ENCODE assay signal across 19 cellular contexts in genomic region chr12:109346920-109347319, GRCh38. TPM values are rescaled to one million over a fixed set of nuclear protein-coding genes. Genes with fewer than 3 reads are reported as not detected.
DNase-seq lines count a peak whose midpoint lies in the region; ATAC-seq, FAIRE-seq and TF ChIP-seq lines count a peak whose summit lies in the region.
"Had no signal": no experiment of that assay in that cellular context is flagged by ENCODE, and none has a peak within 500 bp of the region (broad histone marks: within the 10 kb centered on the region; RNA-seq: fewer than 3 reads in every experiment).

No MANE protein-coding gene starts in this region.

- peaks cover 2% of the 10 kb centered on the region; the same call in 1 of the 2 replicates for H3K9me3 ChIP-seq in K562 (replicated peaks; ENCODE audit: control insufficient read depth, insufficient read depth, low read depth, low read length)
- H3K9me3 ChIP-seq in uterus: no peaks in the 10 kb centered on the region
- H3K9me3 ChIP-seq: body of pancreas, testis had no signal

- H3K36me3 ChIP-seq in K562 (ENCODE audit: control insufficient read depth, insufficient read depth, low read length): no peaks in the 10 kb centered on the region
- H3K36me3 ChIP-seq in uterus: no peaks in the 10 kb centered on the region

- BruUV-seq in K562 (replicated peaks; lab: Mats Ljungman, UMichigan): no TSS peak

- H3K9ac ChIP-seq in K562 (ENCODE audit: insufficient read depth in 1 of 2, low read depth in 2 of 2, low read length in 2 of 2): no peak overlapping the region

- 0 out of 2 replicates have a peak overlapping the region, but pooled peaks have one; percentile 9 for H3K4me2 ChIP-seq in K562 (ENCODE audit: insufficient read depth, low read length)

- intact Hi-C loops in K562 (cut with micrococcal nuclease): no loop called here
- intact Hi-C loops in uterus (cut with DNase I; ENCODE audit: low total_unique reads): no loop called here

- H4K20me1 ChIP-seq in K562 (replicated peaks; ENCODE audit: control insufficient read depth, insufficient read depth, low read length): no peaks in the 10 kb centered on the region

- H3K27me3 ChIP-seq in K562 (ENCODE audit: control insufficient read depth in 2 of 2, insufficient read depth in 2 of 2, low read length in 2 of 2) (peaks cover 0 to under 1% of the 10 kb centered on the region in 2 experiments; a peak in 3 of 5 replicates), uterus (no peaks in the 10 kb centered on the region)
- H3K27me3 ChIP-seq: body of pancreas, testis had no signal

- in situ Hi-C loops in K562 (cut with MboI): no loop called here

- no peaks in the 10 kb centered on the region for H3K9me1 ChIP-seq in K562 (ENCODE audit: control insufficient read depth, insufficient read depth, low read length)

- TF ChIP-seq RAD21 in K562 (CRISPR knock-in tag; conservative IDR thresholded peaks at IDR 0.05 in 1 of 2, IDR thresholded peaks at IDR 0.05 in 1 of 2): peak in 1 of 2 experiments; percentile 3; a peak in 1 of 4 replicates

- WGBS in K562 (ENCODE audit: insufficient coverage, low coverage, missing lambda C conversion rate): 29% methylated on average over 3 of the region's 3 CpGs

- no peaks in the 10 kb centered on the region for H3K9me3 Mint-ChIP-seq in activated naive CD8-positive, alpha-beta T cell treated with anti-CD3 and anti-CD28 coated beads, Interleukin-2, amount 50 U/mL, for 24 hours
- H3K9me3 Mint-ChIP-seq in activated naive CD8-positive, alpha-beta T cell treated with anti-CD3 and anti-CD28 coated beads for 36 hours: peaks cover 1% of the 10 kb centered on the region
- H3K9me3 Mint-ChIP-seq in HFFc6 (no peaks in the 10 kb centered on the region), progenitor cell of endocrine pancreas (ENCODE audit: low read depth) (peaks cover 10% of the 10 kb centered on the region)

- peak; percentile 6 for DNase-seq in activated naive CD8-positive, alpha-beta T cell treated with anti-CD3 and anti-CD28 coated beads, Interleukin-2, amount 50 U/mL, for 24 hours
- no peak for DNase-seq in activated naive CD8-positive, alpha-beta T cell treated with anti-CD3 and anti-CD28 coated beads for 36 hours
- DNase-seq in HFFc6: no peak
- peak in 3 of 4 experiments; percentile 10 to 21 (median 13) for DNase-seq in K562 (ENCODE audit: extremely low read depth in 1 of 4, low spot score in 3 of 4)
- no peak for DNase-seq in progenitor cell of endocrine pancreas (ENCODE audit: low spot score, unreplicated experiment)
- no peak for DNase-seq in uterus
- no peak for DNase-seq in central memory CD4-positive, alpha-beta T cell
- DNase-seq: activated gamma-delta T cell treated with Interleukin-2 at 50 U/mL for 16 hours, body of pancreas, DMS79, foreskin melanocyte, NCI-H1694, NCI-H510A, occipital lobe, RPMI8226, testis had no signal

- POLR2A ChIA-PET in K562 (lab: Yijun Ruan, JAX): interaction anchor here (0.9 kb wide), 1 partner anchor 9 kb away, joined by 3 read pairs; no protein-coding TSS in a partner anchor

- ATAC-seq in activated naive CD8-positive, alpha-beta T cell treated with anti-CD3 and anti-CD28 coated beads, Interleukin-2, amount 50 U/mL, for 24 hours: no peak
- peak; percentile 76 for ATAC-seq in K562
- ATAC-seq in GM18909 (IDR thresholded peaks at IDR 0.05; ENCODE audit: poor library complexity, unreplicated experiment): no peak
- ATAC-seq: body of pancreas had no signal

- no peaks in the 10 kb centered on the region for H3K79me2 ChIP-seq in K562 (ENCODE audit: control insufficient read depth, insufficient read depth, low read length)

- no peak overlapping the region for H3K4me3 Mint-ChIP-seq in activated naive CD8-positive, alpha-beta T cell treated with anti-CD3 and anti-CD28 coated beads, Interleukin-2, amount 50 U/mL, for 24 hours
- no peak overlapping the region for H3K4me3 Mint-ChIP-seq in activated naive CD8-positive, alpha-beta T cell treated with anti-CD3 and anti-CD28 coated beads for 36 hours
- no peak overlapping the region for H3K4me3 Mint-ChIP-seq in HFFc6
- H3K4me3 Mint-ChIP-seq in progenitor cell of endocrine pancreas (ENCODE audit: low read depth): no peak overlapping the region

- TF ChIP-seq POLR2A in K562 (conservative IDR thresholded peaks at IDR 0.05) (no peak), uterus (IDR thresholded peaks at IDR 0.05) (no peak)

- TF ChIP-seq EP300 in K562 (IDR thresholded peaks at IDR 0.05; ENCODE audit: low read length): no peak

- H3K4me3 ChIP-seq in K562 (no peak overlapping the region), uterus (no peak overlapping the region)
- H3K4me3 ChIP-seq: body of pancreas, testis had no signal

- H2AFZ ChIP-seq in K562 (ENCODE audit: low read depth, low read length): peak overlapping the region; percentile 34; the same call in 1 of the 2 replicates

- H3K27ac ChIP-seq in K562 (ENCODE audit: extremely low read depth, low read depth, low read length): no peak overlapping the region
- H3K27ac ChIP-seq in uterus: no peak overlapping the region
- H3K27ac ChIP-seq: body of pancreas, testis had no signal

- TF ChIP-seq CTCF in HFFc6 (IDR thresholded peaks at IDR 0.05) (peak; percentile 24; the same call in 1 of the 2 replicates), K562 (IDR thresholded peaks at IDR 0.05 in 2 of 3, conservative IDR thresholded peaks at IDR 0.05 in 1 of 3; ENCODE audit: insufficient read depth in 2 of 3, low read depth in 1 of 3, low read length in 3 of 3) (peak in 2 of 3 experiments; percentile 13 to 45; a peak in 3 of 6 replicates), progenitor cell of endocrine pancreas (IDR thresholded peaks at IDR 0.05; ENCODE audit: unreplicated experiment) (peak; percentile 13), uterus (IDR thresholded peaks at IDR 0.05) (no peak)

- H3K4me1 ChIP-seq in K562 (replicated peaks in 1 of 2; ENCODE audit: control insufficient read depth in 2 of 2, insufficient read depth in 2 of 2, low read length in 2 of 2) (peaks cover 0 to 2% of the 10 kb centered on the region in 2 experiments; a peak in 1 of 5 replicates), uterus (no peaks in the 10 kb centered on the region)
- H3K4me1 ChIP-seq: body of pancreas, testis had no signal

- CTCF ChIA-PET in K562 (lab: Yijun Ruan, JAX; ENCODE audit: low intra/inter-chr PET ratio): no interaction called here

- no peaks in the 10 kb centered on the region for H3K36me3 Mint-ChIP-seq in activated naive CD8-positive, alpha-beta T cell treated with anti-CD3 and anti-CD28 coated beads, Interleukin-2, amount 50 U/mL, for 24 hours (ENCODE audit: low read depth)
- H3K36me3 Mint-ChIP-seq in activated naive CD8-positive, alpha-beta T cell treated with anti-CD3 and anti-CD28 coated beads for 36 hours: no peaks in the 10 kb centered on the region
- H3K36me3 Mint-ChIP-seq in HFFc6 (ENCODE audit: low read depth) (no peaks in the 10 kb centered on the region), progenitor cell of endocrine pancreas (ENCODE audit: insufficient read depth) (no peaks in the 10 kb centered on the region)

- H3K27me3 Mint-ChIP-seq in activated naive CD8-positive, alpha-beta T cell treated with anti-CD3 and anti-CD28 coated beads, Interleukin-2, amount 50 U/mL, for 24 hours: peaks cover 14% of the 10 kb centered on the region
- peaks cover 12% of the 10 kb centered on the region for H3K27me3 Mint-ChIP-seq in activated naive CD8-positive, alpha-beta T cell treated with anti-CD3 and anti-CD28 coated beads for 36 hours
- H3K27me3 Mint-ChIP-seq in HFFc6 (ENCODE audit: insufficient read depth): peaks cover 3% of the 10 kb centered on the region; the same call in 1 of the 2 replicates
- no peaks in the 10 kb centered on the region for H3K27me3 Mint-ChIP-seq in progenitor cell of endocrine pancreas

- no peaks in the 10 kb centered on the region for H3K4me1 Mint-ChIP-seq in activated naive CD8-positive, alpha-beta T cell treated with anti-CD3 and anti-CD28 coated beads, Interleukin-2, amount 50 U/mL, for 24 hours
- no peaks in the 10 kb centered on the region for H3K4me1 Mint-ChIP-seq in activated naive CD8-positive, alpha-beta T cell treated with anti-CD3 and anti-CD28 coated beads for 36 hours
- H3K4me1 Mint-ChIP-seq in HFFc6 (ENCODE audit: low read depth) (no peaks in the 10 kb centered on the region), progenitor cell of endocrine pancreas (ENCODE audit: low read depth) (peaks cover 5% of the 10 kb centered on the region)

- no peak overlapping the region for H3K27ac Mint-ChIP-seq in activated naive CD8-positive, alpha-beta T cell treated with anti-CD3 and anti-CD28 coated beads, Interleukin-2, amount 50 U/mL, for 24 hours
- H3K27ac Mint-ChIP-seq in activated naive CD8-positive, alpha-beta T cell treated with anti-CD3 and anti-CD28 coated beads for 36 hours: no peak overlapping the region
- no peak overlapping the region for H3K27ac Mint-ChIP-seq in HFFc6
- no peak overlapping the region for H3K27ac Mint-ChIP-seq in progenitor cell of endocrine pancreas

- no peak for FAIRE-seq in K562 (lab: Jason Lieb, UNC)
- FAIRE-seq: GM18507 had no signal

RNA-seq across cellular contexts. Expression of gene MYO1H, which starts 0.8 kb away (rescaled TPM):
- not detected for total RNA-seq in activated naive CD8-positive, alpha-beta T cell treated with anti-CD3 and anti-CD28 coated beads for 36 hours
- total RNA-seq in HFFc6 (2021; fragmentation: NEBNext Ultra II Directional; extraction: Animal tissue kit (Norgen Biotek cat#: 25700)): not detected
- total RNA-seq in K562 (2011; cell fraction: chromatin; rRNA removed; ENCODE audit: low replicate concordance): not detected in 2 replicates
- not detected in 2 replicates for total RNA-seq in K562 (2011; cell fraction: nucleolus; rRNA removed)
- total RNA-seq in K562 (2011; cell fraction: nucleoplasm; rRNA removed): 0.44 TPM in 1 of 2 replicates, not detected in the other
- total RNA-seq in K562 (2014; rRNA removed) (not detected in 2 replicates), K562 (2014; rRNA removed; fragmentation: Illumina TruSeq; extraction: Trizol) (not detected in 2 replicates), K562 (2015; rRNA removed; fragmentation: Illumina TruSeq; extraction: Trizol) (not detected in 2 replicates), K562 (2021) (not detected in 2 replicates), progenitor cell of endocrine pancreas (0.51 and 0.77 TPM in 2 replicates), uterus (not detected)
- polyA plus RNA-seq in K562 (2011; rRNA removed) (not detected in 2 replicates), K562 (2014; fragmentation: Illumina TruSeq; extraction: Trizol) (not detected in 2 replicates), K562 (2014; fragmentation: Nextera tagmentation; extraction: Ambion mirVana) (not detected), K562 (2014; rRNA removed) (not detected in 2 replicates)
- polyA plus RNA-seq in K562 (2011; cell fraction: cytosol; rRNA removed): not detected in 2 replicates
- not detected in 2 replicates for polyA plus RNA-seq in K562 (2011; cell fraction: nucleus; rRNA removed)
- polyA plus RNA-seq in K562 (2012): 0.01 TPM in 1 of 2 replicates, not detected in the other
- not detected in 2 replicates for polyA minus RNA-seq in K562 (2011; rRNA and poly(A)+ RNA removed)
- not detected in 2 replicates for polyA minus RNA-seq in K562 (2011; cell fraction: cytosol; rRNA and poly(A)+ RNA removed)
- polyA minus RNA-seq in K562 (2011; cell fraction: nucleus; rRNA and poly(A)+ RNA removed): not detected in 2 replicates
- total RNA-seq: body of pancreas had no signal

RNA-seq across cellular contexts. Expression of gene FOXN4, which starts 37.8 kb away (rescaled TPM):
- not detected for total RNA-seq in activated naive CD8-positive, alpha-beta T cell treated with anti-CD3 and anti-CD28 coated beads for 36 hours
- not detected for total RNA-seq in HFFc6 (2021; fragmentation: NEBNext Ultra II Directional; extraction: Animal tissue kit (Norgen Biotek cat#: 25700))
- not detected in 2 replicates for total RNA-seq in K562 (2011; cell fraction: chromatin; rRNA removed; ENCODE audit: low replicate concordance)
- total RNA-seq in K562 (2011; cell fraction: nucleolus; rRNA removed): not detected in 2 replicates
- total RNA-seq in K562 (2011; cell fraction: nucleoplasm; rRNA removed): not detected in 2 replicates
- total RNA-seq in K562 (2014; rRNA removed) (not detected in 2 replicates), K562 (2014; rRNA removed; fragmentation: Illumina TruSeq; extraction: Trizol) (not detected in 2 replicates), K562 (2015; rRNA removed; fragmentation: Illumina TruSeq; extraction: Trizol) (not detected in 2 replicates), K562 (2021) (not detected in 2 replicates), progenitor cell of endocrine pancreas (0.33 and 0.34 TPM in 2 replicates), uterus (not detected)
- polyA plus RNA-seq in K562 (2011; rRNA removed) (not detected in 2 replicates), K562 (2014; fragmentation: Illumina TruSeq; extraction: Trizol) (not detected in 2 replicates), K562 (2014; fragmentation: Nextera tagmentation; extraction: Ambion mirVana) (not detected), K562 (2014; rRNA removed) (not detected in 2 replicates)
- not detected in 2 replicates for polyA plus RNA-seq in K562 (2011; cell fraction: cytosol; rRNA removed)
- polyA plus RNA-seq in K562 (2011; cell fraction: nucleus; rRNA removed): not detected in 2 replicates
- not detected in 2 replicates for polyA plus RNA-seq in K562 (2012)
- polyA minus RNA-seq in K562 (2011; rRNA and poly(A)+ RNA removed): not detected in 2 replicates
- polyA minus RNA-seq in K562 (2011; cell fraction: cytosol; rRNA and poly(A)+ RNA removed): not detected in 2 replicates
- polyA minus RNA-seq in K562 (2011; cell fraction: nucleus; rRNA and poly(A)+ RNA removed): not detected in 2 replicates
- total RNA-seq: body of pancreas, mononuclear cell had no signal

Comparison
In these comparisons a context has a peak if more than half of its experiments do, and no peak if none do; other contexts are left out.
1. DNase-seq: peak in activated naive CD8-positive, alpha-beta T cell treated with anti-CD3 and anti-CD28 coated beads, Interleukin-2, amount 50 U/mL, for 24 hours (single experiment) and K562 (3 of 4); none in activated naive CD8-positive, alpha-beta T cell treated with anti-CD3 and anti-CD28 coated beads for 36 hours (single experiment), HFFc6 (single experiment), progenitor cell of endocrine pancreas (single experiment), uterus (0 of 2) and central memory CD4-positive, alpha-beta T cell (single experiment).
2. CTCF ChIP-seq: peak in HFFc6 (single experiment), K562 (2 of 3) and progenitor cell of endocrine pancreas (single experiment); none in uterus (0 of 4).